1 cellular context compared by ENCODE assay signal in genomic region chr20:11569163-11569562, GRCh38.
TF ChIP-seq lines count a peak whose summit lies in the region.

No MANE protein-coding gene starts in this region.

TF ChIP-seq in GM23338, 12 proteins besides CTCF, POLR2A, EP300 and RAD21 (continued from another document):
- no peak for TF ChIP-seq ZNF462 (CRISPR knock-in tag; IDR thresholded peaks at IDR 0.05)
